ENCODE assay signal across 11 cellular contexts in the genomic region with DNA sequence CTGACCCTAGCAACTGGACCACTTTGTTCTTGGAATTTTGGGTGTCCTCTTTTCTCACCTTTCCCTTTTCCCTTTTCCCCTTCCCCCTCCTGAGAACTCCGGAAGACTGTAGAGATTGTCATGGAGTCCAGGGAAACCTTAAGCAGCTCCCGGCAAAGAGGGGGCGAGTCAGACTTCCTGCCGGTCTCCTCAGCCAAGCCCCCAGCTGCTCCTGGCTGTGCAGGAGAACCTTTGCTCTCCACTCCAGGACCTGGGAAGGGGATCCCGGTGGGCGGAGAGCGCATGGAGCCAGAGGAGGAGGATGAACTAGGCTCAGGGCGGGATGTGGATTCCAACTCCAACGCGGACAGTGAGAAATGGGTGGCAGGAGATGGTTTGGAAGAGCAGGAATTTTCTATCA. TPM values are rescaled to one million over a fixed set of nuclear protein-coding genes. Genes with fewer than 3 reads are reported as not detected.
DNase-seq lines count a peak whose midpoint lies in the region; ATAC-seq and TF ChIP-seq lines count a peak whose summit lies in the region.
"Had no signal": no experiment of that assay in that cellular context is flagged by ENCODE, and none has a peak within 500 bp of the region (broad histone marks: within the 10 kb centered on the region; RNA-seq: fewer than 3 reads in every experiment).

No MANE protein-coding gene starts in this region.

- no peak for TF ChIP-seq POLR2A in thyroid gland (IDR thresholded peaks at IDR 0.05)

- H3K27me3 Mint-ChIP-seq in activated CD8-positive, alpha-beta memory T cell treated with anti-CD3 and anti-CD28 coated beads, Interleukin-2, amount 10 ng/mL, durations not matched to agents 7 days and 5 days, result peaks cover 7% of the 10 kb centered on the region

- H3K27ac ChIP-seq in muscle layer of duodenum (ENCODE audit: low read length), result peak overlapping the region; percentile 84
- peak overlapping the region; percentile 54 to 62 (median 60) for H3K27ac ChIP-seq in thyroid gland

- H3K27ac Mint-ChIP-seq in activated CD8-positive, alpha-beta memory T cell treated with anti-CD3 and anti-CD28 coated beads, Interleukin-2, amount 10 ng/mL, durations not matched to agents 7 days and 5 days, result peak overlapping the region; percentile 6
- H3K27ac Mint-ChIP-seq: dendritic cell treated with granulocyte-macrophage colony-stimulating factor and Interleukin-4, amounts not matched to agents 40 ng/mL and 50 ng/mL, for 4 days had no signal

- no peak for DNase-seq in activated CD8-positive, alpha-beta memory T cell treated with anti-CD3 and anti-CD28 coated beads, Interleukin-2, amount 10 ng/mL, durations not matched to agents 7 days and 5 days
- no peak for DNase-seq in activated CD8-positive, alpha-beta memory T cell treated with anti-CD3 and anti-CD28 coated beads, Interleukin-2, amount 50 U/mL, for 48 hours
- no peak for DNase-seq in thyroid gland
- no peak for DNase-seq in SHP77 (lab: John Stamatoyannopoulos, UW)
- no peak for DNase-seq in NOMO-1 treated with DMSO at 0.1 percent for 48 hours (lab: John Stamatoyannopoulos, UW; ENCODE audit: unreplicated experiment)
- DNase-seq: activated CD4-positive, CD25-positive, alpha-beta regulatory T cell treated with anti-CD3 and anti-CD28 coated beads, Interleukin-2, amount 50 U/mL, for 72 hours; NCI-H2171 had no signal

- ATAC-seq in activated CD8-positive, alpha-beta memory T cell treated with anti-CD3 and anti-CD28 coated beads, Interleukin-2, amount 10 ng/mL, durations not matched to agents 7 days and 5 days, result no peak
- ATAC-seq in HG03196 (IDR thresholded peaks at IDR 0.05; ENCODE audit: unreplicated experiment), result no peak

- no peaks in the 10 kb centered on the region for H3K4me1 ChIP-seq in endocrine pancreas (ENCODE audit: control insufficient read depth, insufficient read depth, low read length)
- H3K4me1 ChIP-seq in muscle layer of duodenum (ENCODE audit: control insufficient read depth in 1 of 2, insufficient read depth in 2 of 2, low read length in 2 of 2), result peaks cover 10 to 27% of the 10 kb centered on the region in 2 donors
- H3K4me1 ChIP-seq in thyroid gland, result peaks cover 31 to 47% of the 10 kb centered on the region in 2 donors

- peaks cover 37% of the 10 kb centered on the region for H3K4me1 Mint-ChIP-seq in activated CD8-positive, alpha-beta memory T cell treated with anti-CD3 and anti-CD28 coated beads, Interleukin-2, amount 10 ng/mL, durations not matched to agents 7 days and 5 days

- no peaks in the 10 kb centered on the region for H3K9me3 ChIP-seq in endocrine pancreas (ENCODE audit: control insufficient read depth, low read length)
- H3K9me3 ChIP-seq in muscle layer of duodenum (ENCODE audit: control insufficient read depth in 1 of 2, low read length in 2 of 2), result no peaks in the 10 kb centered on the region
- H3K9me3 ChIP-seq in thyroid gland, result no peaks in the 10 kb centered on the region

- intact Hi-C loops in thyroid gland (cut with DNase I), result no loop called here

- no peak for TF ChIP-seq CTCF in thyroid gland (IDR thresholded peaks at IDR 0.05)

- no peak overlapping the region for H3K9ac ChIP-seq in endocrine pancreas (ENCODE audit: control insufficient read depth, insufficient read depth, low read length)

- H3K27me3 ChIP-seq in endocrine pancreas (ENCODE audit: control insufficient read depth, insufficient read depth, low read length) (no peaks in the 10 kb centered on the region), muscle layer of duodenum (ENCODE audit: low read depth, low read length) (no peaks in the 10 kb centered on the region), thyroid gland (no peaks in the 10 kb centered on the region)

- WGBS in thyroid gland, 2 donors, result 83 to 85% methylated on average over 10 of the region's 10 CpGs

- H3K4me3 Mint-ChIP-seq in activated CD8-positive, alpha-beta memory T cell treated with anti-CD3 and anti-CD28 coated beads, Interleukin-2, amount 10 ng/mL, durations not matched to agents 7 days and 5 days, result no peak overlapping the region
- H3K4me3 Mint-ChIP-seq: dendritic cell treated with granulocyte-macrophage colony-stimulating factor and Interleukin-4, amounts not matched to agents 40 ng/mL and 50 ng/mL, for 4 days had no signal

- peaks cover 34% of the 10 kb centered on the region for H3K36me3 Mint-ChIP-seq in activated CD8-positive, alpha-beta memory T cell treated with anti-CD3 and anti-CD28 coated beads, Interleukin-2, amount 10 ng/mL, durations not matched to agents 7 days and 5 days

- CTCF ChIA-PET in activated CD8-positive, alpha-beta memory T cell treated with anti-CD3 and anti-CD28 coated beads, Interleukin-2, amount 10 ng/mL, durations not matched to agents 7 days and 5 days (lab: Charles Lee), result interaction anchor here (1.2 kb wide), 1 partner anchor 13 kb away, joined by 3 read pairs; no protein-coding TSS in a partner anchor

- H3K4me3 ChIP-seq in endocrine pancreas (ENCODE audit: control insufficient read depth, insufficient read depth, low read length), result peak overlapping the region; percentile 24
- H3K4me3 ChIP-seq in muscle layer of duodenum (ENCODE audit: low read depth in 1 of 2, low read length in 2 of 2), result peak overlapping the region in 1 of 2 donors; percentile 34
- no peak overlapping the region for H3K4me3 ChIP-seq in thyroid gland (replicated peaks in 1 of 3)

- no peaks in the 10 kb centered on the region for H3K9me3 Mint-ChIP-seq in activated CD8-positive, alpha-beta memory T cell treated with anti-CD3 and anti-CD28 coated beads, Interleukin-2, amount 10 ng/mL, durations not matched to agents 7 days and 5 days (ENCODE audit: low read depth)
- H3K9me3 Mint-ChIP-seq: dendritic cell treated with granulocyte-macrophage colony-stimulating factor and Interleukin-4, amounts not matched to agents 40 ng/mL and 50 ng/mL, for 4 days had no signal

- H3K36me3 ChIP-seq in endocrine pancreas (ENCODE audit: control insufficient read depth, insufficient read depth, low read length), result no peaks in the 10 kb centered on the region
- no peaks in the 10 kb centered on the region for H3K36me3 ChIP-seq in muscle layer of duodenum (ENCODE audit: control insufficient read depth in 1 of 2, insufficient read depth in 2 of 2, low read length in 2 of 2)
- H3K36me3 ChIP-seq in thyroid gland, result no peaks in the 10 kb centered on the region

RNA-seq across cellular contexts. Expression of gene SETBP1, which starts 20.5 kb away (rescaled TPM):
- total RNA-seq in activated CD8-positive, alpha-beta memory T cell treated with anti-CD3 and anti-CD28 coated beads, Interleukin-2, amount 10 ng/mL, durations not matched to agents 7 days and 5 days, result 10 to 100 TPM; 25.2 to 30.3 TPM
- total RNA-seq in thyroid gland, result 10 to 100 TPM; 32.1 to 72.0 (median 42.0) TPM
